24 cellular contexts compared by ENCODE assay signal in the genomic region with DNA sequence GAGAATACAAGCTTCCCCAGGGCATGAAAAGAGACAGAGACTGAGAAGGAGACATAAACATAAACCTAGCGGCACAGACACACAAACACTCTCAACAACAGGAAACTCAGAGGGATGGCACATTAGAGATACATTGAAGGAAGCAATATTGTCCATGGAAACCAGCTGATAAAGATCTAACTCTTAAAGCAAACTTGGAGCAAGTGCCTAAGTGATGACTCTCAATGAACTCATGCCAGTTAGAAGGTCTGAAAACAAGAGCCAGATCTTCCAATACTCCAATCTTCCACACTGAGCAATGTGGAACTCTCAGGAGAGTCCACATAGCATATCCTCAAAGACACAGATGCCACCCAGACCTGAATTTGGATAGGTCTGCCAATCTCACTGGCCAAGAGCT.
"Had no signal": no experiment of that assay in that cellular context is flagged by ENCODE, and none has a peak within 500 bp of the region (broad histone marks: within the 10 kb centered on the region; RNA-seq: fewer than 3 reads in every experiment).

No MANE protein-coding gene starts in this region.

- ATAC-seq: activated naive CD8-positive, alpha-beta T cell treated with anti-CD3 and anti-CD28 coated beads, Interleukin-2, amount 50 U/mL, for 24 hours; activated T-cell treated with anti-CD3 and anti-CD28 coated beads, Interleukin-2, amount 50 U/mL, for 4 hours; activated T-helper 17 cell treated with anti-CD3 and anti-CD28 coated beads, Interleukin-2, amount 50 U/mL, for 72 hours; gastroesophageal sphincter; left colon; natural killer cell; right cardiac atrium; stimulated activated naive CD8-positive, alpha-beta T cell treated with anti-CD3 and anti-CD28 coated beads, Interleukin-15, Interleukin-2, amounts not matched to agents 100 U/mL and 50 U/mL, for 24 hours; T-helper 17 cell had no signal

- H3K36me3 ChIP-seq: gastroesophageal sphincter, neural progenitor cell, thoracic aorta, uterus had no signal

- H3K27me3 ChIP-seq: hepatocyte, neural progenitor cell, uterus had no signal

- H3K4me3 ChIP-seq: gastroesophageal sphincter, hepatocyte, neural progenitor cell, skin epidermis, thoracic aorta, uterus had no signal

- DNase-seq: activated CD4-positive, alpha-beta memory T cell treated with anti-CD3 and anti-CD28 coated beads for 36 hours; activated CD4-positive, alpha-beta T cell treated with anti-CD3 and anti-CD28 coated beads, Interleukin-2, amount 10 ng/mL, durations not matched to agents 24 days and 14 days; activated CD4-positive, CD25-positive, alpha-beta regulatory T cell treated with anti-CD3 and anti-CD28 coated beads, Interleukin-2, amount 50 U/mL, for 72 hours; activated CD8-positive, alpha-beta memory T cell treated with anti-CD3 and anti-CD28 coated beads, Interleukin-2, amount 50 U/mL, for 48 hours; activated gamma-delta T cell treated with Interleukin-2 at 50 U/mL for 16 hours; activated naive CD8-positive, alpha-beta T cell treated with anti-CD3 and anti-CD28 coated beads, Interleukin-2, amount 50 U/mL, for 24 hours; activated T-cell treated with anti-CD3 and anti-CD28 coated beads, Interleukin-2, amount 50 U/mL, for 4 hours; effector CD8-positive, alpha-beta T cell; left colon; midbrain; natural killer cell; occipital lobe; right cardiac atrium; stimulated activated CD4-positive, alpha-beta T cell treated with anti-CD3 and anti-CD28 coated beads, Interleukin-12 subunit alpha, Interleukin-12 subunit beta, amount 100 ng/mL, for 4 hours; stimulated activated CD4-positive, alpha-beta T cell treated with anti-CD3 and anti-CD28 coated beads, Interleukin-4, amount 100 ng/mL, for 1 hour; stimulated activated naive CD8-positive, alpha-beta T cell treated with anti-CD3 and anti-CD28 coated beads, Interleukin-15, Interleukin-2, amounts not matched to agents 100 U/mL and 50 U/mL, for 24 hours; T-helper 17 cell; uterus had no signal

- H3K9me3 ChIP-seq: gastroesophageal sphincter, thoracic aorta, uterus had no signal

- H3K27ac ChIP-seq: gastroesophageal sphincter, hepatocyte, neural progenitor cell, thoracic aorta, uterus had no signal

- H3K4me1 ChIP-seq: gastroesophageal sphincter, neural progenitor cell, uterus had no signal
